9 cellular contexts compared by ENCODE assay signal in genomic region chr6:6588064-6588923, GRCh38. TPM values are rescaled to one million over a fixed set of nuclear protein-coding genes. Genes with fewer than 3 reads are reported as not detected.
DNase-seq lines count a peak whose midpoint lies in the region; ATAC-seq and TF ChIP-seq lines count a peak whose summit lies in the region.
"Had no signal": no experiment of that assay in that cellular context is flagged by ENCODE, and none has a peak within 500 bp of the region (broad histone marks: within the 10 kb centered on the region; RNA-seq: fewer than 3 reads in every experiment).

LY86 (plus strand) TSS chr6:6588720; CDS start chr6:6588735, 15 bp downstream.

- no peaks in the 10 kb centered on the region for H4K20me1 ChIP-seq in DOHH2 (ENCODE audit: control insufficient read depth, insufficient read depth, low read depth, low read length)

- ATAC-seq in GM19438 (IDR thresholded peaks at IDR 0.05; ENCODE audit: low read depth, unreplicated experiment) (peak; percentile 41), HG03439 (IDR thresholded peaks at IDR 0.05; ENCODE audit: unreplicated experiment) (peak; percentile 47)

- H3K4me1 ChIP-seq in DOHH2 (ENCODE audit: control insufficient read depth, low read length) = peaks cover 92% of the 10 kb centered on the region
- H3K4me1 ChIP-seq in stomach = peaks cover 0 to 6% (median 2%) of the 10 kb centered on the region in 4 donors
- H3K4me1 ChIP-seq: right lobe of liver had no signal

- TF ChIP-seq EP300 in stomach (IDR thresholded peaks at IDR 0.05) = no peak

- H3K27ac ChIP-seq in DOHH2 (ENCODE audit: low read depth, low read length) (peak within 1 kb of the TSS; percentile 99), caudate nucleus (ENCODE audit: low read depth, low read length) (peak within 1 kb of the TSS; percentile 11), stomach (peak within 1 kb of the TSS in 3 of 5 donors; percentile 24 to 63 (median 43))
- H3K27ac ChIP-seq: right lobe of liver had no signal

- peaks cover 68% of the 10 kb centered on the region for H3K79me2 ChIP-seq in DOHH2 (ENCODE audit: control insufficient read depth, low read length)

- intact Hi-C loops in stomach (cut with DNase I; ENCODE audit: low total_unique reads) = no loop called here

- peak in 1 of 61 donors; percentile 6 for DNase-seq in caudate nucleus (lab: John Stamatoyannopoulos, UW)
- DNase-seq in stomach = no peak
- no peak for DNase-seq in stimulated activated naive CD4-positive, alpha-beta T cell treated with Interleukin-2 at 50 U/mL for 16 hours (lab: John Stamatoyannopoulos, UW)
- DNase-seq in NCI-H510A treated with DMSO at 0.1 percent for 48 hours (lab: John Stamatoyannopoulos, UW) = no peak
- no peak for DNase-seq in activated CD4-positive, alpha-beta T cell treated with anti-CD3 and anti-CD28 coated beads, Interleukin-2, amount 50 U/mL, for 48 hours
- DNase-seq: right lobe of liver had no signal

- no peaks in the 10 kb centered on the region for H3K9me2 ChIP-seq in DOHH2 (replicated peaks; ENCODE audit: control insufficient read depth, low read length)

- H3F3A ChIP-seq in DOHH2 (ENCODE audit: control insufficient read depth, insufficient read depth) = peaks cover 48% of the 10 kb centered on the region

- no peaks in the 10 kb centered on the region for H3K27me3 ChIP-seq in DOHH2 (ENCODE audit: control insufficient read depth, low read length)
- H3K27me3 ChIP-seq in stomach = no peaks in the 10 kb centered on the region
- H3K27me3 ChIP-seq: right lobe of liver had no signal

- TF ChIP-seq POLR2A in stomach (IDR thresholded peaks at IDR 0.05) = no peak

- WGBS in stomach, 5 donors = 56 to 68% (median 62%) methylated on average over 10 to 14 of the region's 14 CpGs

- H3K9me3 ChIP-seq in DOHH2 (ENCODE audit: control insufficient read depth, insufficient read depth, low read length) = no peaks in the 10 kb centered on the region
- no peaks in the 10 kb centered on the region for H3K9me3 ChIP-seq in stomach
- H3K9me3 ChIP-seq: right lobe of liver had no signal

- TF ChIP-seq CTCF in DOHH2 (IDR thresholded peaks at IDR 0.05; ENCODE audit: low read depth, low read length, poor library complexity, severe bottlenecking) = peak; percentile 40
- TF ChIP-seq CTCF in stomach (IDR thresholded peaks at IDR 0.05) = no peak

- H3K4me3 ChIP-seq in DOHH2 (ENCODE audit: low read length) (peak within 1 kb of the TSS; percentile 89), stomach (peak within 1 kb of the TSS in 2 of 4 donors; percentile 7 to 28)
- H3K4me3 ChIP-seq: right lobe of liver had no signal

- H3K36me3 ChIP-seq in DOHH2 (ENCODE audit: control insufficient read depth, low read length) = peaks cover 51% of the 10 kb centered on the region
- H3K36me3 ChIP-seq in stomach = no peaks in the 10 kb centered on the region
- H3K36me3 ChIP-seq: right lobe of liver had no signal

- H3K4me2 ChIP-seq in DOHH2 (ENCODE audit: low read length) = peak within 1 kb of the TSS; percentile 98

RNA-seq across cellular contexts. Expression of gene LY86, which starts in this region (rescaled TPM):
- total RNA-seq in stomach = 1 to 10 TPM in 2 of 5 donors, not detected in 3; 2.6 to 3.3 TPM
- polyA plus RNA-seq in stomach = 1 to 10 TPM; 2.4 to 3.6 (median 2.7) TPM

Comparison
In these comparisons a context has a peak if more than half of its experiments do, and no peak if none do; other contexts are left out.
1. H3K27ac ChIP-seq: peak in every context shown above with its lines; median percentile 99 in DOHH2; 43 in stomach; 11 in caudate nucleus.